ENCODE assay signal across 1 cellular context in genomic region chr9:114845373-114845772, GRCh38.
TF ChIP-seq lines count a peak whose summit lies in the region.

No MANE protein-coding gene starts in this region.

TF ChIP-seq in GM23338, 12 proteins besides CTCF, POLR2A, EP300 and RAD21 (continued from another document):
- no peak for TF ChIP-seq REST (IDR thresholded peaks at IDR 0.05; ENCODE audit: unreplicated experiment)
- TF ChIP-seq POLR2AphosphoS5 (IDR thresholded peaks at IDR 0.05; ENCODE audit: low read depth): no peak
- no peak for TF ChIP-seq JUNB (IDR thresholded peaks at IDR 0.05; ENCODE audit: unreplicated experiment)
- no peak for TF ChIP-seq CREB1 (CRISPR knock-in tag; IDR thresholded peaks at IDR 0.05; ENCODE audit: low read depth)
- TF ChIP-seq EZH2phosphoT487 (IDR thresholded peaks at IDR 0.05; ENCODE audit: unreplicated experiment): no peak
- TF ChIP-seq STAT1 (IDR thresholded peaks at IDR 0.05; ENCODE audit: unreplicated experiment): no peak
- no peak for TF ChIP-seq NANOG (IDR thresholded peaks at IDR 0.05; ENCODE audit: borderline replicate concordance)
- no peak for TF ChIP-seq EZH2 (IDR thresholded peaks at IDR 0.05; ENCODE audit: low read depth, unreplicated experiment)
- no peak for TF ChIP-seq ZNF114 (CRISPR knock-in tag; IDR thresholded peaks at IDR 0.05)
- TF ChIP-seq ETS1 (IDR thresholded peaks at IDR 0.05): no peak
- TF ChIP-seq ZNF331 (CRISPR knock-in tag; IDR thresholded peaks at IDR 0.05; ENCODE audit: low read depth): no peak
